In the genomic region with DNA sequence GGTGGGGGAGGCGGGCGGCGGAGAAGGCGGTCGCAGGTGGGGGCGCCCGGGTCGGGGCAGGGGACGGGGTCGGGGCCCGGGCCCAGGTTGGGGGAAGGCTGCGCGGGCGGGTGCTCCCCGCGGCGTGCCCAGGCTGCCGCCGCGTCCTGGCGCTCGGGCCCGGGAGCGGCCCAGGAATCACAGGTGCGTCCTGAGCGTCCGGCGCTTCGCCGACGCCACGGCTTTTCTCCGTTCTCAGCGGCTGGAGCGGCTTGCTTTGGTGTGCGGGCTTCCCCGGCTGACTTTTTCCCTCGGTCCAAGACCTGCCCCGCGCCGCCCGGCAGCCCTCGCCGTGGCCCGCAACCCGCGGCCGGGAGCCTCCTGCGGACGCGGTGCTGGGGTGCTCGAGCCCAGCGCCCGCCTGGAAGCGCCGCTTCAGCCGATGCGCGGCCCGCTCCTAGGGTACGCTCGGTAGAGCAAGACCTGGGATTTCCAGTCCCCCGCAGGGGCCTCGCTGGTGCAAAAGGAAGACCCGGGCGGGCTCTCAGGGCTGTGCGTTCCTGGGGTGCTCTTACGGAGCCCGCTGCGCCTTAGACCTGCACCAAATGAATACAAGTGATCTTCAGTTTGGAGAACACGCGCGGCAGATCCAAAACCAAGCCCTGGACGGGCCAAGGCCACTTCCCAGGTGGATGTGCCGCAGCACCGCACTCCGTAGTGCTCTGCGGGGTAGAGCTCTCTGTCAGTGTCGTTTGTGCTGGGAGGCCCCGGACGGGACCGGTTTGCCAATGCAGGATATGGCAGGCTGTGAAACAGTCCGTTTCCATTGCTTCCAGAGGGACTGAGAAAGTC, we compare ENCODE assay signal across 8 cellular contexts. TPM values are rescaled to one million over a fixed set of nuclear protein-coding genes. Genes with fewer than 3 reads are reported as not detected.
A peak's percentile ranks its signal among the peaks of the same experiment; 100 is the strongest.
DNase-seq lines count a peak whose midpoint lies in the region; ATAC-seq, FAIRE-seq and TF ChIP-seq lines count a peak whose summit lies in the region.

No MANE protein-coding gene starts in this region.

- H3K36me3 ChIP-seq in breast epithelium (no peaks in the 10 kb centered on the region), keratinocyte (ENCODE audit: control insufficient read depth in 2 of 2, extremely low read depth in 1 of 2, insufficient read depth in 2 of 2, low read length in 2 of 2) (no peaks in the 10 kb centered on the region)

- H3K27me3 ChIP-seq in breast epithelium (no peaks in the 10 kb centered on the region), keratinocyte (ENCODE audit: control insufficient read depth, extremely low read depth, insufficient read depth, low read length) (no peaks in the 10 kb centered on the region)

- dilution Hi-C loops in keratinocyte (cut with MboI; ENCODE audit: extremely low pct_ligation_motif_present, low sequenced_read_pairs) = no loop called here

- FAIRE-seq in keratinocyte (lab: Jason Lieb, UNC) = no peak

- peak overlapping the region; percentile 51 to 92 for H3K27ac ChIP-seq in breast epithelium
- no peak overlapping the region for H3K27ac ChIP-seq in keratinocyte (ENCODE audit: control insufficient read depth, insufficient read depth, low read length)

- H3K79me2 ChIP-seq in keratinocyte (ENCODE audit: control insufficient read depth, insufficient read depth, low read length) = peaks cover 24% of the 10 kb centered on the region

- TF ChIP-seq POLR2A in breast epithelium (IDR thresholded peaks at IDR 0.05) = no peak

- intact Hi-C loops in breast epithelium (cut with DNase I; ENCODE audit: low total_unique reads) = no loop called here

- no peaks in the 10 kb centered on the region for H3K9me1 ChIP-seq in keratinocyte (ENCODE audit: control insufficient read depth, extremely low read depth, insufficient read depth, low read length)

- TF ChIP-seq CTCF in breast epithelium (IDR thresholded peaks at IDR 0.05) (no peak), keratinocyte (optimal IDR thresholded peaks at IDR 0.05 in 1 of 3, IDR thresholded peaks at IDR 0.05 in 1 of 3, conservative IDR thresholded peaks at IDR 0.05 in 1 of 3; ENCODE audit: extremely low read depth in 1 of 3, insufficient read depth in 2 of 3, low read length in 3 of 3) (no peak)

- H3K9ac ChIP-seq in keratinocyte (ENCODE audit: control insufficient read depth, extremely low read depth, insufficient read depth, low read length) = peak overlapping the region; percentile 48

- H3K4me3 ChIP-seq in breast epithelium (peak overlapping the region; percentile 67 to 94 (median 69)), keratinocyte (ENCODE audit: control insufficient read depth in 2 of 3, extremely low read depth in 1 of 3, insufficient read depth in 2 of 3, low read depth in 1 of 3, low read length in 3 of 3) (peak overlapping the region; percentile 50 to 80 (median 65))

- peak overlapping the region; percentile 17 for H2AFZ ChIP-seq in keratinocyte (ENCODE audit: control insufficient read depth, low read length)

- H4K20me1 ChIP-seq in keratinocyte (ENCODE audit: control insufficient read depth, extremely low read depth, insufficient read depth, low read length) = no peaks in the 10 kb centered on the region

- H3K4me2 ChIP-seq in keratinocyte (ENCODE audit: control insufficient read depth, extremely low read depth, insufficient read depth, low read depth, low read length) = peak overlapping the region; percentile 84

- H3K4me1 ChIP-seq in breast epithelium (no peaks in the 10 kb centered on the region), keratinocyte (ENCODE audit: control insufficient read depth, extremely low read depth, insufficient read depth, low read length) (peaks cover 7% of the 10 kb centered on the region)

- peaks cover 7 to 11% of the 10 kb centered on the region in 2 donors for H3K9me3 ChIP-seq in breast epithelium
- H3K9me3 ChIP-seq in keratinocyte (ENCODE audit: control insufficient read depth, low read depth, low read length) = no peaks in the 10 kb centered on the region

- ATAC-seq in HG02943 (IDR thresholded peaks at IDR 0.05; ENCODE audit: low read depth, unreplicated experiment) = peak; percentile 30

- peak; percentile 18 for DNase-seq in stimulated activated CD4-positive, alpha-beta T cell treated with anti-CD3 and anti-CD28 coated beads, Interleukin-12 subunit alpha, Interleukin-12 subunit beta, amount 100 ng/mL, for 4 hours
- DNase-seq in stimulated activated CD4-positive, alpha-beta T cell treated with anti-CD3 and anti-CD28 coated beads, Interleukin-2, amount 100 ng/mL, for 48 hours = no peak
- DNase-seq in RKO (ENCODE audit: low spot score) = peak; percentile 48
- DNase-seq in breast epithelium (ENCODE audit: low spot score in 2 of 2) = no peak
- DNase-seq in keratinocyte (ENCODE audit: low read depth, low spot score) = no peak
- peak; percentile 37 for DNase-seq in stimulated activated CD4-positive, alpha-beta T cell treated with anti-CD3 and anti-CD28 coated beads, Interleukin-2, amount 100 ng/mL, for 24 hours
- DNase-seq in NK-92 (lab: John Stamatoyannopoulos, UW; ENCODE audit: unreplicated experiment) = no peak

RNA-seq across cellular contexts. Expression of a gene that starts 0.6 kb away (rescaled TPM):
- total RNA-seq in breast epithelium = 10 to 100 TPM in 1 of 3 donors, 1 to 10 TPM in 2; 5.4 to 15.4 (median 9.5) TPM
- 9.6 to 12.0 TPM (median 11.7 TPM) in 3 replicates for polyA plus RNA-seq in keratinocyte
- 7.2 TPM for polyA plus RNA-seq in keratinocyte (2011; ENCODE audit: low read depth)
- 7.7 and 10.5 TPM in 2 replicates for polyA plus RNA-seq in keratinocyte (2011; cell fraction: cytosol; rRNA removed)
- polyA plus RNA-seq in keratinocyte (2011; cell fraction: nucleus; rRNA removed) = 16.7 and 21.5 TPM in 2 replicates
- 8.6 and 11.7 TPM in 2 replicates for polyA plus RNA-seq in keratinocyte (2012; ENCODE audit: low replicate concordance)
- 25.4 to 42.6 TPM (median 33.8 TPM) in 3 replicates for polyA minus RNA-seq in keratinocyte
- 15.0 TPM for polyA minus RNA-seq in keratinocyte (2011; cell fraction: cytosol; rRNA and poly(A)+ RNA removed)
- polyA minus RNA-seq in keratinocyte (2011; cell fraction: nucleus; rRNA and poly(A)+ RNA removed) = 19.6 and 30.1 TPM in 2 replicates

RNA-seq across cellular contexts. Expression of a gene that starts 51.4 kb away (rescaled TPM):
- 10 to 100 TPM; 35.7 to 50.8 (median 40.3) TPM for total RNA-seq in breast epithelium
- 52.7 to 81.2 TPM (median 64.6 TPM) in 3 replicates for polyA plus RNA-seq in keratinocyte
- polyA plus RNA-seq in keratinocyte (2011; ENCODE audit: low read depth) = 7.3 TPM
- 49.8 and 74.6 TPM in 2 replicates for polyA plus RNA-seq in keratinocyte (2011; cell fraction: cytosol; rRNA removed)
- polyA plus RNA-seq in keratinocyte (2011; cell fraction: nucleus; rRNA removed) = 35.0 and 45.9 TPM in 2 replicates
- 31.1 and 65.8 TPM in 2 replicates for polyA plus RNA-seq in keratinocyte (2012; ENCODE audit: low replicate concordance)
- polyA minus RNA-seq in keratinocyte = 20.3 to 54.8 TPM (median 39.8 TPM) in 3 replicates
- polyA minus RNA-seq in keratinocyte (2011; cell fraction: cytosol; rRNA and poly(A)+ RNA removed) = 90.2 TPM
- polyA minus RNA-seq in keratinocyte (2011; cell fraction: nucleus; rRNA and poly(A)+ RNA removed) = 22.8 and 38.9 TPM in 2 replicates

Comparison
In these comparisons a context has a peak if more than half of its experiments do, and no peak if none do; other contexts are left out.
1. DNase-seq: peak in stimulated activated CD4-positive, alpha-beta T cell treated with anti-CD3 and anti-CD28 coated beads, Interleukin-12 subunit alpha, Interleukin-12 subunit beta, amount 100 ng/mL, for 4 hours (single experiment), RKO (single experiment) and stimulated activated CD4-positive, alpha-beta T cell treated with anti-CD3 and anti-CD28 coated beads, Interleukin-2, amount 100 ng/mL, for 24 hours (2 of 2); none in stimulated activated CD4-positive, alpha-beta T cell treated with anti-CD3 and anti-CD28 coated beads, Interleukin-2, amount 100 ng/mL, for 48 hours (0 of 2), breast epithelium (0 of 2), keratinocyte (single experiment) and NK-92 (single experiment).